In genomic region chr6:138948780-138949179, GRCh38 we compare ENCODE assay signal across 21 cellular contexts. TPM values are rescaled to one million over a fixed set of nuclear protein-coding genes. Genes with fewer than 3 reads are reported as not detected.
DNase-seq lines count a peak whose midpoint lies in the region; ATAC-seq, FAIRE-seq and TF ChIP-seq lines count a peak whose summit lies in the region.
"Had no signal": no experiment of that assay in that cellular context is flagged by ENCODE, and none has a peak within 500 bp of the region (broad histone marks: within the 10 kb centered on the region; RNA-seq: fewer than 3 reads in every experiment).

No MANE protein-coding gene starts in this region.

- FAIRE-seq in GM12878 (lab: Jason Lieb, UNC) = no peak

- no peak overlapping the region for H3T11ph ChIP-seq in H9 (ENCODE audit: low read length)

- H3K4me2 ChIP-seq in H9 (ENCODE audit: insufficient read depth, insufficient read length, low read length) = no peak overlapping the region
- H3K4me2 ChIP-seq in GM12878 (ENCODE audit: control insufficient read depth, insufficient read depth) = no peak overlapping the region
- H3K4me2 ChIP-seq in mesenchymal stem cell (ENCODE audit: low read length, poor library complexity, severe bottlenecking) = no peak overlapping the region
- H3K4me2 ChIP-seq in hepatocyte = no peak overlapping the region
- H3K4me2 ChIP-seq: BLaER1 had no signal

- no peak for TF ChIP-seq RAD21 in GM12878 (IDR thresholded peaks at IDR 0.05; ENCODE audit: insufficient read depth, low read depth, low read length)

- no peaks in the 10 kb centered on the region for H3K79me1 ChIP-seq in H9 (ENCODE audit: insufficient read depth, low read depth, low read length, poor library complexity, severe bottlenecking)
- peaks cover 7% of the 10 kb centered on the region for H3K79me1 ChIP-seq in mesenchymal stem cell (replicated peaks; ENCODE audit: low read length, poor library complexity, severe bottlenecking)

- H3K27ac Mint-ChIP-seq in H9 = peak overlapping the region; percentile 12 to 36 (median 14); a peak in 3 of 7 replicates

- SMC1A ChIA-PET in GM12878 (lab: Charles Lee; ENCODE audit: uncharacterized antibody, unreplicated experiment) = interaction anchor here (1.7 kb wide), 1 partner anchor 22 kb away, joined by 4 read pairs; no protein-coding TSS in a partner anchor

- H3K9me2 ChIP-seq in hepatocyte (replicated peaks; ENCODE audit: insufficient read depth) = no peaks in the 10 kb centered on the region

- no peak for TF ChIP-seq POLR2A in GM12878 (IDR thresholded peaks at IDR 0.05; ENCODE audit: low read depth, low read length)

- no peaks in the 10 kb centered on the region for H3K9me3 Mint-ChIP-seq in H9
- H3K9me3 Mint-ChIP-seq: nephron had no signal

- no peak overlapping the region for H2BK12ac ChIP-seq in H9 (ENCODE audit: insufficient read length, low read depth, low read length)
- no peak overlapping the region for H2BK12ac ChIP-seq in mesenchymal stem cell (ENCODE audit: low read length in 2 of 2)

- H3K9ac ChIP-seq in H9 (ENCODE audit: extremely low read depth, insufficient read length, low read length) (no peak overlapping the region), GM12878 (ENCODE audit: control insufficient read depth, insufficient read depth, low read length) (no peak overlapping the region), mesenchymal stem cell (ENCODE audit: low read length) (no peak overlapping the region)
- H3K9ac ChIP-seq: BLaER1 had no signal

- WGBS in H9 (ENCODE audit: extremely low coverage, insufficient read length, low lambda C conversion rate) = no CpG with 5 or more reads among the region's 1 CpG
- WGBS in GM12878 (ENCODE audit: insufficient coverage, insufficient replicate concordance, low lambda C conversion rate, missing lambda C conversion rate) = 92% methylated on average over 1 of the region's 1 CpG
- no CpG with 5 or more reads among the region's 1 CpG for WGBS in mesenchymal stem cell
- 68% methylated on average over 1 of the region's 1 CpG for WGBS in hepatocyte (ENCODE audit: low lambda C conversion rate, missing lambda C conversion rate)

- CTCF ChIA-PET in GM12878 (lab: Yijun Ruan, JAX) = interaction anchor here (0.7 kb wide), 1 partner anchor 257 kb away, joined by 4 read pairs; no protein-coding TSS in a partner anchor

- in situ Hi-C loops in GM12878 (cut with MboI) = no loop called here

- H4K8ac ChIP-seq in H9 (replicated peaks; ENCODE audit: insufficient read length, low read depth, low read length) (no peak overlapping the region), mesenchymal stem cell (ENCODE audit: low read length) (no peak overlapping the region)

- no peak overlapping the region for H3K18ac ChIP-seq in H9 (ENCODE audit: insufficient read length, low read depth, low read length)
- H3K18ac ChIP-seq in mesenchymal stem cell (ENCODE audit: low read depth in 1 of 2, low read length in 2 of 2) = no peak overlapping the region

- H2AFZ ChIP-seq in H9 (ENCODE audit: low read length) (no peak overlapping the region), GM12878 (ENCODE audit: control insufficient read depth, low read depth, low read length) (no peak overlapping the region), mesenchymal stem cell (ENCODE audit: low read depth, low read length) (no peak overlapping the region), hepatocyte (no peak overlapping the region)

- H3K14ac ChIP-seq in H9 (ENCODE audit: insufficient read depth, low read length) (no peak overlapping the region), mesenchymal stem cell (ENCODE audit: low read length in 2 of 2) (no peak overlapping the region)

- H3K27ac ChIP-seq in H9 (ENCODE audit: insufficient read length, low read depth, low read length) (no peak overlapping the region), GM12878 (ENCODE audit: control insufficient read depth, insufficient read depth) (no peak overlapping the region), mesenchymal stem cell (ENCODE audit: low read length, poor library complexity, severe bottlenecking) (no peak overlapping the region), hepatocyte (no peak overlapping the region)
- H3K27ac ChIP-seq: BLaER1, vagina had no signal

- no peak overlapping the region for H3K56ac ChIP-seq in H9 (ENCODE audit: insufficient read length, low read depth, low read length)

- no peaks in the 10 kb centered on the region for H3K27me3 Mint-ChIP-seq in H9 (ENCODE audit: low read depth)

- RAD21 ChIA-PET in GM12878 (lab: Charles Lee; ENCODE audit: unreplicated experiment) = no interaction called here

- no peaks in the 10 kb centered on the region for H3K27me3 ChIP-seq in H9 (ENCODE audit: insufficient read depth, low read length)
- no peaks in the 10 kb centered on the region for H3K27me3 ChIP-seq in GM12878 (replicated peaks in 1 of 2; ENCODE audit: control insufficient read depth in 2 of 2, insufficient read depth in 2 of 2, low read length in 1 of 2)
- H3K27me3 ChIP-seq in mesenchymal stem cell (ENCODE audit: control insufficient read depth in 1 of 2, insufficient read depth in 1 of 2, low read length in 2 of 2) = no peaks in the 10 kb centered on the region
- H3K27me3 ChIP-seq in hepatocyte = no peaks in the 10 kb centered on the region
- H3K27me3 ChIP-seq: BLaER1, vagina had no signal

- DNase-seq in NCI-H1694 treated with DMSO at 0.1 percent for 48 hours (lab: John Stamatoyannopoulos, UW) (peak; percentile 2), NCI-H1694 (lab: John Stamatoyannopoulos, UW) (no peak), H9 (no peak), GM12878 (ENCODE audit: low read depth, low spot score) (no peak), mesenchymal stem cell (peak; percentile 47), T-helper 2 cell (no peak), hepatocyte (ENCODE audit: low spot score) (no peak)
- DNase-seq: activated CD4-positive, alpha-beta T cell treated with anti-CD3 and anti-CD28 coated beads for 4 hours; activated CD8-positive, alpha-beta memory T cell treated with anti-CD3 and anti-CD28 coated beads, Interleukin-2, amount 50 U/mL, for 48 hours; activated naive CD4-positive, alpha-beta T cell treated with Interleukin-2 at 50 U/mL for 16 hours; aorta; cerebellar nuclear complex; effector CD8-positive, alpha-beta T cell; MM.1S; NCI-H1930; NK-92 treated with Interleukin-12 subunit alpha and Interleukin-12 subunit beta, amount 100 ng/mL, for 24 hours; stimulated activated CD4-positive, alpha-beta T cell treated with anti-CD3 and anti-CD28 coated beads, Interleukin-4, amount 100 ng/mL, for 24 hours had no signal

- H2AK5ac ChIP-seq in H9 (ENCODE audit: insufficient read length, low read length) (no peak overlapping the region), mesenchymal stem cell (ENCODE audit: low read length, severe bottlenecking) (no peak overlapping the region)

- no peak overlapping the region for H4K5ac ChIP-seq in H9 (ENCODE audit: insufficient read length, low read depth, low read length)

- no peak overlapping the region for H2BK120ac ChIP-seq in H9 (ENCODE audit: low read depth, low read length, poor library complexity, severe bottlenecking)
- H2BK120ac ChIP-seq in mesenchymal stem cell (ENCODE audit: low read depth, low read length) = no peak overlapping the region

- TF ChIP-seq CTCF in H9 (conservative IDR thresholded peaks at IDR 0.05) (peak; percentile 25; the same call in 1 of the 3 replicates), GM12878 (IDR thresholded peaks at IDR 0.05 in 2 of 3, conservative IDR thresholded peaks at IDR 0.05 in 1 of 3; ENCODE audit: control insufficient read depth in 2 of 3, extremely low read depth in 1 of 3, insufficient read depth in 1 of 3, low read depth in 3 of 3, low read length in 3 of 3) (no peak), hepatocyte (IDR thresholded peaks at IDR 0.05; ENCODE audit: poor library complexity) (no peak)

- intact Hi-C loops in GM12878 (cut with micrococcal nuclease; ENCODE audit: unreplicated experiment) = no loop called here

- no peak overlapping the region for H4K91ac ChIP-seq in H9 (ENCODE audit: insufficient read length, low read depth, low read length)
- H4K91ac ChIP-seq in mesenchymal stem cell (ENCODE audit: low read length) = no peak overlapping the region

- H3K4ac ChIP-seq in H9 (ENCODE audit: low read depth, low read length) = no peak overlapping the region
- no peak overlapping the region for H3K4ac ChIP-seq in mesenchymal stem cell (ENCODE audit: low read depth in 1 of 2, low read length in 2 of 2)

- TF ChIP-seq EP300 in GM12878 (IDR thresholded peaks at IDR 0.05; ENCODE audit: borderline replicate concordance in 1 of 2, control insufficient read depth in 1 of 2, low read depth in 2 of 2, low read length in 2 of 2) = no peak

- H3K36me3 Mint-ChIP-seq in H9 (ENCODE audit: insufficient read depth in 1 of 3, low read depth in 3 of 3) = peaks cover 5 to 15% (median 13%) of the 10 kb centered on the region in 3 experiments; a peak in 6 of 7 replicates

- H4K20me1 ChIP-seq in H9 (ENCODE audit: control insufficient read depth, insufficient read depth, insufficient read length) (peaks cover 2% of the 10 kb centered on the region), GM12878 (ENCODE audit: control insufficient read depth, insufficient read depth) (no peaks in the 10 kb centered on the region), hepatocyte (ENCODE audit: insufficient read depth, poor library complexity, severe bottlenecking) (peaks cover 11% of the 10 kb centered on the region)

- no peak overlapping the region for H3K4me3 Mint-ChIP-seq in H9
- H3K4me3 Mint-ChIP-seq: nephron had no signal

- H3K4me1 ChIP-seq in H9 (ENCODE audit: insufficient read depth, low read length) (no peaks in the 10 kb centered on the region), GM12878 (ENCODE audit: control insufficient read depth, insufficient read depth, low read length) (peaks cover 5% of the 10 kb centered on the region; the same call in 1 of the 2 replicates), mesenchymal stem cell (ENCODE audit: control insufficient read depth, insufficient read depth, low read depth, low read length) (no peaks in the 10 kb centered on the region), hepatocyte (ENCODE audit: insufficient read depth) (no peaks in the 10 kb centered on the region)

- peak; percentile 28 for ATAC-seq in GM12878
- ATAC-seq in GM21515 (IDR thresholded peaks at IDR 0.05; ENCODE audit: unreplicated experiment) = no peak

- H3K4me1 Mint-ChIP-seq in H9 = peaks cover 18 to 21% of the 10 kb centered on the region in 2 experiments
- H3K4me1 Mint-ChIP-seq: nephron had no signal

- H3K23me2 ChIP-seq in H9 (ENCODE audit: insufficient read length, low read depth, low read length, poor library complexity, severe bottlenecking) = no peaks in the 10 kb centered on the region

- H3K79me2 ChIP-seq in H9 (ENCODE audit: insufficient read depth, low read length) = no peaks in the 10 kb centered on the region; the same call in 1 of the 2 replicates
- peaks cover 26% of the 10 kb centered on the region for H3K79me2 ChIP-seq in GM12878 (ENCODE audit: control insufficient read depth, insufficient read depth, low read length)
- H3K79me2 ChIP-seq in hepatocyte = peaks cover 77% of the 10 kb centered on the region

- H3K9me3 ChIP-seq in H9 (ENCODE audit: control insufficient read depth, low read depth, low read length) (no peaks in the 10 kb centered on the region), GM12878 (replicated peaks; ENCODE audit: control insufficient read depth, insufficient read depth, low read length) (no peaks in the 10 kb centered on the region; the same call in 2 of the 3 replicates), mesenchymal stem cell (ENCODE audit: control insufficient read depth, low read length) (no peaks in the 10 kb centered on the region), hepatocyte (ENCODE audit: low read depth) (no peaks in the 10 kb centered on the region)
- H3K9me3 ChIP-seq: BLaER1, vagina had no signal

- peaks cover 0 to 10% of the 10 kb centered on the region in 2 experiments; a peak in 1 of 4 replicates for H3K36me3 ChIP-seq in GM12878 (ENCODE audit: control insufficient read depth in 2 of 2, insufficient read depth in 2 of 2, low read length in 1 of 2)
- H3K36me3 ChIP-seq in mesenchymal stem cell (ENCODE audit: control insufficient read depth in 1 of 2, insufficient read depth in 2 of 2, low read depth in 1 of 2, low read length in 2 of 2) = peaks cover 5 to 12% of the 10 kb centered on the region in 2 experiments
- H3K36me3 ChIP-seq in hepatocyte (replicated peaks; ENCODE audit: insufficient read depth, low read depth) = no peaks in the 10 kb centered on the region

- H2BK20ac ChIP-seq in H9 (ENCODE audit: low read depth, low read length, poor library complexity, severe bottlenecking) = no peak overlapping the region

- BruUV-seq in GM12878 (replicated peaks; lab: Mats Ljungman, UMichigan) = no TSS peak

- H2BK15ac ChIP-seq in H9 (ENCODE audit: low read depth, low read length) (no peak overlapping the region), mesenchymal stem cell (ENCODE audit: low read depth, poor library complexity, severe bottlenecking) (no peak overlapping the region)

- H2BK5ac ChIP-seq in H9 (ENCODE audit: insufficient read length, low read length) (no peak overlapping the region), mesenchymal stem cell (ENCODE audit: low read depth, low read length, poor library complexity, severe bottlenecking) (no peak overlapping the region)

- no peak overlapping the region for H3K23ac ChIP-seq in H9 (ENCODE audit: insufficient read length, low read depth, low read length)
- H3K23ac ChIP-seq in mesenchymal stem cell (ENCODE audit: low read length in 2 of 2) = no peak overlapping the region

- POLR2A ChIA-PET in GM12878 (lab: Charles Lee) = no interaction called here

- no peak overlapping the region for H3K4me3 ChIP-seq in GM12878
- H3K4me3 ChIP-seq in mesenchymal stem cell (ENCODE audit: insufficient read depth in 1 of 2, low read depth in 1 of 2, low read length in 2 of 2) = no peak overlapping the region
- no peak overlapping the region for H3K4me3 ChIP-seq in hepatocyte
- H3K4me3 ChIP-seq: BLaER1, vagina had no signal

RNA-seq across cellular contexts. Expression of gene REPS1, which starts 39.3 kb away (rescaled TPM):
- total RNA-seq in H9 (2021) = 68.3 and 74.4 TPM in 2 replicates
- 193 and 206 TPM in 2 replicates for total RNA-seq in GM12878 (2013; cell fraction: nucleolus; rRNA removed)
- total RNA-seq in GM12878 (2014; rRNA removed) = 34.3 and 34.6 TPM in 2 replicates
- 45.7 and 45.9 TPM in 2 replicates for total RNA-seq in GM12878 (2014; rRNA removed; fragmentation: Illumina TruSeq; extraction: Trizol)
- 36.9 and 39.3 TPM in 2 replicates for total RNA-seq in GM12878 (2021)
- polyA plus RNA-seq in GM12878 (2011; ENCODE audit: low read depth) = 20.0 TPM
- 59.3 and 76.2 TPM in 2 replicates for polyA plus RNA-seq in GM12878 (2011; rRNA removed)
- 38.8 and 41.6 TPM in 2 replicates for polyA plus RNA-seq in GM12878 (2011; cell fraction: cytosol; rRNA removed)
- 59.0 and 62.9 TPM in 2 replicates for polyA plus RNA-seq in GM12878 (2011; cell fraction: nucleus; rRNA removed)
- polyA plus RNA-seq in GM12878 (2012) = 27.8 and 30.8 TPM in 2 replicates
- polyA plus RNA-seq in GM12878 (2014; fragmentation: Illumina TruSeq; extraction: Trizol) = 43.9 and 44.3 TPM in 2 replicates
- 10 to 100 TPM; 13.7 to 21.2 TPM for polyA plus RNA-seq in GM12878 (2014; fragmentation: Nextera tagmentation; extraction: Ambion mirVana)
- 28.8 and 31.5 TPM in 2 replicates for polyA plus RNA-seq in GM12878 (2014; rRNA removed)
- 10 to 100 TPM; 17.4 to 27.2 TPM for polyA plus RNA-seq in GM12878 (2016; fragmentation: Nextera tagmentation; extraction: Ambion mirVana)
- polyA minus RNA-seq in GM12878 (2011; rRNA and poly(A)+ RNA removed) = 82.7 and 88.1 TPM in 2 replicates
- polyA minus RNA-seq in GM12878 (2011; cell fraction: cytosol; rRNA and poly(A)+ RNA removed) = 28.3 and 51.9 TPM in 2 replicates
- 37.4 and 74.6 TPM in 2 replicates for polyA minus RNA-seq in GM12878 (2011; cell fraction: nucleus; rRNA and poly(A)+ RNA removed)
- polyA plus RNA-seq in mesenchymal stem cell (2013, experiment 1 of 2) = 26.9 TPM
- 27.0 TPM for polyA plus RNA-seq in mesenchymal stem cell (2013, experiment 2 of 2)
- 39.3 and 43.1 TPM in 2 replicates for total RNA-seq in hepatocyte
- 30.0 and 31.3 TPM in 2 replicates for polyA plus RNA-seq in hepatocyte

Comparison
In these comparisons a context has a peak if more than half of its experiments do, and no peak if none do; other contexts are left out.
1. DNase-seq: peak in NCI-H1694 treated with DMSO at 0.1 percent for 48 hours (single experiment) and mesenchymal stem cell (single experiment); none in NCI-H1694 (single experiment), H9 (single experiment), GM12878 (single experiment), T-helper 2 cell (0 of 5) and hepatocyte (single experiment).